7 cellular contexts compared by ENCODE assay signal in genomic region chr15:76117181-76117580, GRCh38. TPM values are rescaled to one million over a fixed set of nuclear protein-coding genes. Genes with fewer than 3 reads are reported as not detected.
"Had no signal": no experiment of that assay in that cellular context is flagged by ENCODE, and none has a peak within 500 bp of the region (broad histone marks: within the 10 kb centered on the region; RNA-seq: fewer than 3 reads in every experiment).

No MANE protein-coding gene starts in this region.

- H3K27ac ChIP-seq: HL-60 had no signal

- DNase-seq: IMR-90, KBM-7, KG1 had no signal

- H3K4me3 ChIP-seq: K562 had no signal

RNA-seq across cellular contexts. Expression of gene TMEM266, which starts 57.4 kb away (rescaled TPM):
- total RNA-seq: HT-29, IMR-90, K562 had no signal
- polyA plus RNA-seq: HepG2, IMR-90, K562 had no signal
